12 cellular contexts compared by ENCODE assay signal in the genomic region with DNA sequence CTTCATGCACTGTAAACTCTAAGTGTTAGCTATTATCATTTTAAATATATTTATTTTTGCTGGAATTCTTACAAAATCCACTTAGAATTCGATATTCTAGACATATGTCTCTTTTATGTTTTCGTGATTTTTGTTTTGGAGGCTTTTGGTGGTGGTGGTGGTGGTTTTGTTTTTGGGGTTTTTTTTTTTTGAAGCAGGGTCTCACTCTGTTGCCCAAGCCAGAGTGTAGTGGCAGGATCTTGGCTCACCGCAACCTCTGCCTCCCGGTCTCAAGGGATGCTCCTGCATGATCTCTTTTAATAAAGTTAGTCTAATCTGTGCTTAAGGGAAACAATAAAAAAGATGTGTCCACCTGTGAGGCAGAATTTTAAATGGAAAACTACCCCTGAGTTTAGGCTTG.
DNase-seq lines count a peak whose midpoint lies in the region; ATAC-seq and TF ChIP-seq lines count a peak whose summit lies in the region.
"Had no signal": no experiment of that assay in that cellular context is flagged by ENCODE, and none has a peak within 500 bp of the region (broad histone marks: within the 10 kb centered on the region; RNA-seq: fewer than 3 reads in every experiment).

No MANE protein-coding gene starts in this region.

- peaks cover 24% of the 10 kb centered on the region for H3K36me3 Mint-ChIP-seq in T-helper 2 cell treated with Interferon-gamma antibody and Interleukin-4, amounts not matched to agents 5 μg/mL and 100 μg/mL, for 36 hours (ENCODE audit: low read depth)
- H3K36me3 Mint-ChIP-seq in IgD-negative memory B cell = peaks cover 10% of the 10 kb centered on the region
- peaks cover 18% of the 10 kb centered on the region for H3K36me3 Mint-ChIP-seq in activated naive CD8-positive, alpha-beta T cell treated with anti-CD3 and anti-CD28 coated beads, Interleukin-2, amount 50 U/mL, for 24 hours (ENCODE audit: low read depth)
- H3K36me3 Mint-ChIP-seq in natural killer cell treated with Interleukin-12 subunit alpha and Interleukin-12 subunit beta and Interleukin-15 and Interleukin-18, amount 100 ng/mL, for 72 hours = peaks cover 5% of the 10 kb centered on the region

- no peak for DNase-seq in T-helper 2 cell treated with Interferon-gamma antibody and Interleukin-4, amounts not matched to agents 5 μg/mL and 100 μg/mL, for 36 hours (ENCODE audit: low spot score)
- DNase-seq in T-helper 2 cell (no peak), KG1 (lab: John Stamatoyannopoulos, UW) (no peak), GM10266 (ENCODE audit: extremely low spot score) (no peak), HCEC 1CT (no peak)
- no peak for DNase-seq in activated naive CD8-positive, alpha-beta T cell treated with anti-CD3 and anti-CD28 coated beads, Interleukin-2, amount 50 U/mL, for 24 hours
- no peak for DNase-seq in natural killer cell treated with Interleukin-12 subunit alpha and Interleukin-12 subunit beta and Interleukin-15 and Interleukin-18, amount 100 ng/mL, for 72 hours (ENCODE audit: low spot score)
- DNase-seq: IMR-90, NCI-H1092, NCI-H226 had no signal

- TF ChIP-seq CTCF in GM10266 (IDR thresholded peaks at IDR 0.05; ENCODE audit: control insufficient read depth, insufficient read depth, low read depth, missing control alignments) = no peak

- H3K4me3 Mint-ChIP-seq in T-helper 2 cell treated with Interferon-gamma antibody and Interleukin-4, amounts not matched to agents 5 μg/mL and 100 μg/mL, for 36 hours = peak overlapping the region; percentile 80
- peak overlapping the region in 2 of 4 donors; percentile 81 to 90 for H3K4me3 Mint-ChIP-seq in IgD-negative memory B cell
- peak overlapping the region; percentile 73 for H3K4me3 Mint-ChIP-seq in activated naive CD8-positive, alpha-beta T cell treated with anti-CD3 and anti-CD28 coated beads, Interleukin-2, amount 50 U/mL, for 24 hours
- H3K4me3 Mint-ChIP-seq in natural killer cell treated with Interleukin-12 subunit alpha and Interleukin-12 subunit beta and Interleukin-15 and Interleukin-18, amount 100 ng/mL, for 72 hours = peak overlapping the region; percentile 71
- H3K4me3 Mint-ChIP-seq: brain had no signal

- no peak for ATAC-seq in activated naive CD8-positive, alpha-beta T cell treated with anti-CD3 and anti-CD28 coated beads, Interleukin-2, amount 50 U/mL, for 24 hours
- no peak for ATAC-seq in natural killer cell treated with Interleukin-12 subunit alpha and Interleukin-12 subunit beta and Interleukin-15 and Interleukin-18, amount 100 ng/mL, for 72 hours

- H3K27me3 Mint-ChIP-seq in T-helper 2 cell treated with Interferon-gamma antibody and Interleukin-4, amounts not matched to agents 5 μg/mL and 100 μg/mL, for 36 hours (ENCODE audit: low read depth) = no peaks in the 10 kb centered on the region
- no peaks in the 10 kb centered on the region for H3K27me3 Mint-ChIP-seq in IgD-negative memory B cell
- no peaks in the 10 kb centered on the region for H3K27me3 Mint-ChIP-seq in activated naive CD8-positive, alpha-beta T cell treated with anti-CD3 and anti-CD28 coated beads, Interleukin-2, amount 50 U/mL, for 24 hours
- no peaks in the 10 kb centered on the region for H3K27me3 Mint-ChIP-seq in natural killer cell treated with Interleukin-12 subunit alpha and Interleukin-12 subunit beta and Interleukin-15 and Interleukin-18, amount 100 ng/mL, for 72 hours
- H3K27me3 Mint-ChIP-seq: brain had no signal

- H3K9me3 Mint-ChIP-seq in T-helper 2 cell treated with Interferon-gamma antibody and Interleukin-4, amounts not matched to agents 5 μg/mL and 100 μg/mL, for 36 hours = no peaks in the 10 kb centered on the region
- no peaks in the 10 kb centered on the region for H3K9me3 Mint-ChIP-seq in IgD-negative memory B cell
- no peaks in the 10 kb centered on the region for H3K9me3 Mint-ChIP-seq in activated naive CD8-positive, alpha-beta T cell treated with anti-CD3 and anti-CD28 coated beads, Interleukin-2, amount 50 U/mL, for 24 hours
- H3K9me3 Mint-ChIP-seq in natural killer cell treated with Interleukin-12 subunit alpha and Interleukin-12 subunit beta and Interleukin-15 and Interleukin-18, amount 100 ng/mL, for 72 hours = no peaks in the 10 kb centered on the region

- H3K4me1 Mint-ChIP-seq in T-helper 2 cell treated with Interferon-gamma antibody and Interleukin-4, amounts not matched to agents 5 μg/mL and 100 μg/mL, for 36 hours (ENCODE audit: low read depth) = peaks cover 18% of the 10 kb centered on the region
- H3K4me1 Mint-ChIP-seq in IgD-negative memory B cell = peaks cover 9 to 23% (median 19%) of the 10 kb centered on the region in 3 donors
- peaks cover 46% of the 10 kb centered on the region for H3K4me1 Mint-ChIP-seq in activated naive CD8-positive, alpha-beta T cell treated with anti-CD3 and anti-CD28 coated beads, Interleukin-2, amount 50 U/mL, for 24 hours
- peaks cover 20 to 29% of the 10 kb centered on the region in 2 donors for H3K4me1 Mint-ChIP-seq in natural killer cell treated with Interleukin-12 subunit alpha and Interleukin-12 subunit beta and Interleukin-15 and Interleukin-18, amount 100 ng/mL, for 72 hours (ENCODE audit: low read depth in 2 of 2)
- H3K4me1 Mint-ChIP-seq: brain had no signal

- peak overlapping the region; percentile 86 for H3K27ac Mint-ChIP-seq in T-helper 2 cell treated with Interferon-gamma antibody and Interleukin-4, amounts not matched to agents 5 μg/mL and 100 μg/mL, for 36 hours
- H3K27ac Mint-ChIP-seq in IgD-negative memory B cell = peak overlapping the region; percentile 18 to 89 (median 51)
- peak overlapping the region; percentile 94 for H3K27ac Mint-ChIP-seq in activated naive CD8-positive, alpha-beta T cell treated with anti-CD3 and anti-CD28 coated beads, Interleukin-2, amount 50 U/mL, for 24 hours
- peak overlapping the region; percentile 43 to 67 for H3K27ac Mint-ChIP-seq in natural killer cell treated with Interleukin-12 subunit alpha and Interleukin-12 subunit beta and Interleukin-15 and Interleukin-18, amount 100 ng/mL, for 72 hours
